8 cellular contexts compared by ENCODE assay signal in the genomic region with DNA sequence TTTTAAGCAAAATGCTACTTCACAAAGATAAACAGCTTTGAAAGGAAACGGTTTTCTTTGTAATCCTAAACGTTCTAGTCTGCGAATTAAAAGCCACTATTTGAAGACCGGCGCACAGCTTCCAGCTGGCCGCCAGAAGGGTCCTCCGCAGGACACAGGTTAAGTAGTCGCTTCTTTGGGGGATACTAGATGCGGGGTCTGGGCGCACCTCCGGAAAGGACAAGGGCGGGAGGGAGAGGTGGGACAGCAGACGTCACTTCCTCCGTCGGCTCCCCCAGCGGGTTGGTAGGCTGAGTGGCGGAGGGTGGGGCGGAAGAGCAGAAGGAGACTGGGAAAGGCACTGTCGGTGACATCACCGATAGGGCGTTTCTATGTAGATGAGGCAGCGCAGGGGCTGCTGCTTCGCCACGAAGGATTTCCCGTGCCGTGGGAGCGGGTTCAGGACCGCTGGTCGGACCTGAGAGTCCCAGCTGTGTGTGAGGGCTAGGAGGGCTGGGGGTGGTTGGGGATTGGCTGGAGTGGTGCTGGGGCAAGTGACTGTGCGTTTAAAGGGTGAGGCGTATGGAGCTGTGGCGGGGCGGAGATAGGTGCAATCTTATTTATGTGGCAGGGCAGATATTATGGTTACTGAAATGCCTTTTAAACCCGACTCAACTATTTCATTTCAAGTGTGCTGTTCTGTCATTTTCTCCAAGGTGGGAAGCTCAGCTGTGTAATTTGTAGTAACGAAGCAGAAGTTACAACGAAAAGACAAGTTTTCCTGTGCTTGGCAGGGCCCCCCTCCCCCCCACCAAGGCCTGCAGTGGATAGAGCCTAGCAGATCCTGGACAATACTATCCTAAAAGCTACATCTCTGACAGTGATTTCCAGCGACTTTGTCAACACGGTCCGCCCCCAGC.
DNase-seq lines count a peak whose midpoint lies in the region; ATAC-seq, FAIRE-seq and TF ChIP-seq lines count a peak whose summit lies in the region.
"Not testable (repeated sequence)": the region's sequence is repeated elsewhere in the genome, so short reads cannot be mapped to it uniquely, and the experiment has no call there.

No MANE protein-coding gene starts in this region.

- peak overlapping the region; percentile 49 for H3K4me3 ChIP-seq in WI38 (ENCODE audit: low read depth, low read length)
- peak overlapping the region; percentile 24 to 51 (median 41) for H3K4me3 ChIP-seq in skin epidermis

- peak overlapping the region; percentile 39 to 99 (median 92) for H3K27ac ChIP-seq in skin epidermis

- peaks cover 11% of the 10 kb centered on the region for H3K36me3 Mint-ChIP-seq in central memory CD8-positive, alpha-beta T cell (ENCODE audit: insufficient read depth)

- FAIRE-seq in GM19239 (lab: Jason Lieb, UNC) = not testable (repeated sequence)

- peak overlapping the region; percentile 88 for H3K4me3 Mint-ChIP-seq in central memory CD8-positive, alpha-beta T cell

- H3K9me3 Mint-ChIP-seq in central memory CD8-positive, alpha-beta T cell = not testable (repeated sequence)

- not testable (repeated sequence) for TF ChIP-seq CTCF in WI38 (IDR thresholded peaks at IDR 0.05; ENCODE audit: low read depth, low read length)

- ATAC-seq in HG03354 (IDR thresholded peaks at IDR 0.05; ENCODE audit: poor library complexity, severe bottlenecking, unreplicated experiment) = peak; percentile 99
- ATAC-seq in central memory CD8-positive, alpha-beta T cell (replicated peaks; ENCODE audit: extremely low read depth, poor library complexity, severe bottlenecking) = peak; percentile 94

- peaks cover 13% of the 10 kb centered on the region for H3K4me1 Mint-ChIP-seq in central memory CD8-positive, alpha-beta T cell

- peak overlapping the region; percentile 99 for H3K27ac Mint-ChIP-seq in central memory CD8-positive, alpha-beta T cell (ENCODE audit: low read depth)

- H3K27me3 Mint-ChIP-seq in central memory CD8-positive, alpha-beta T cell = not testable (repeated sequence)

- peak in 11 of 14 donors; percentile 30 to 94 (median 53) for DNase-seq in C1 segment of cervical spinal cord (lab: John Stamatoyannopoulos, UW)
- peak; percentile 7 for DNase-seq in GM19239 (ENCODE audit: insufficient read length, low spot score)
- peak; percentile 94 for DNase-seq in NCI-H226
- DNase-seq in central memory CD8-positive, alpha-beta T cell (ENCODE audit: low spot score in 2 of 2) = peak; percentile 53 to 69
- DNase-seq in iris pigment epithelial cell (ENCODE audit: low read depth) = peak; percentile 90

Comparison
In these comparisons a context has a peak if more than half of its experiments do, and no peak if none do; other contexts are left out.
1. Peak in every context shown above with its lines: DNase-seq, ATAC-seq, H3K4me3 ChIP-seq and H3K27ac ChIP-seq.
2. DNase-seq: peak in every context shown above with its lines; median percentile 94 in NCI-H226; 90 in iris pigment epithelial cell; 61 in central memory CD8-positive, alpha-beta T cell; 53 in C1 segment of cervical spinal cord; 7 in GM19239.